In the genomic region with DNA sequence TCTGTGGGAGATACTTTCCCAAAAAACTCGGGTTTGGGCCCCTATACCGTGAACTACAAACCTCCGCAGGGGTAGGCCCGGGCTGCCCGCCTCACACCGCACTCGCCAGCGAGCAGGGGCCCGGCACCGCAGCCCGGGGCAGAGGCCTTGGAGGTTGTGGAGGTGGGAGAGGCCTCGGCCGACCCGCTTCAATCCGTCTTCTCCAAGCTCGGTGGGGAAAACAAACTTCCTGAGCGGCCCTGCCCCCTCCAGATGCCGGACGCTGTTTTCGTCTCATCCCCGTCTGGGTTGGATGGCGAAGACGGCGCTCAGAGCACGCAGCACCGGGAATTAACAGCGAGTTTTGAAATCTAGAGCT, we compare ENCODE assay signal across 8 cellular contexts. TPM values are rescaled to one million over a fixed set of nuclear protein-coding genes. Genes with fewer than 3 reads are reported as not detected.
DNase-seq lines count a peak whose midpoint lies in the region; ATAC-seq and TF ChIP-seq lines count a peak whose summit lies in the region.

No MANE protein-coding gene starts in this region.

- POLR2A ChIA-PET in HEK293 (lab: Yijun Ruan, JAX): interaction anchor here (0.5 to 1.2 kb wide), 7 partner anchors 12 to 170 kb away, joined by 3 to 8 read pairs (median 4); partner anchors contain the start of genes CASP6, PLA2G12A and SEC24B

- H3K9me2 ChIP-seq in MM.1S (replicated peaks; ENCODE audit: insufficient read depth, low read length): no peaks in the 10 kb centered on the region

- H3K79me2 ChIP-seq in MM.1S (ENCODE audit: low read length): peaks cover 27% of the 10 kb centered on the region

- 12 to 26% (median 16%) methylated on average over 25 to 27 of the region's 27 CpGs for WGBS in heart left ventricle, 4 donors

- H3F3A ChIP-seq in MM.1S (ENCODE audit: insufficient read depth, low read length): peaks cover 14% of the 10 kb centered on the region

- intact Hi-C loops in heart left ventricle (cut with DNase I): loop anchor here in 2 of 10 donors (10.0 kb wide), 2 partner anchors 125 to 255 kb away; partner anchors contain the start of genes GAR1 (in 1 of the 2) and SEC24B (in 1 of the 2)

- DNase-seq in MM.1S (no peak), heart left ventricle (peak in 4 of 5 donors; percentile 23 to 36 (median 30)), retinal pigment epithelial cell (ENCODE audit: low read depth) (no peak), GF-D8 (lab: John Stamatoyannopoulos, UW) (no peak), cerebellar nuclear complex (lab: John Stamatoyannopoulos, UW) (no peak)
- DNase-seq in activated T-helper 9 cell treated with anti-CD3 and anti-CD28 coated beads, Interleukin-2, amount 50 U/mL, for 16 hours (ENCODE audit: low read depth): peak; percentile 27

- no peak for TF ChIP-seq CTCF in HEK293 (tag by site-specific recombination; IDR thresholded peaks at IDR 0.05)
- no peak for TF ChIP-seq CTCF in MM.1S (IDR thresholded peaks at IDR 0.05; ENCODE audit: low read length)
- no peak for TF ChIP-seq CTCF in heart left ventricle (IDR thresholded peaks at IDR 0.05)
- TF ChIP-seq CTCF in retinal pigment epithelial cell (conservative IDR thresholded peaks at IDR 0.05; ENCODE audit: low read depth, low read length): no peak

- H3K9ac ChIP-seq in MM.1S (ENCODE audit: low read length): peak overlapping the region; percentile 80; the same call in 1 of the 2 replicates

- CTCF ChIA-PET in HEK293 (lab: Yijun Ruan, JAX): interaction anchor here (0.6 to 1.1 kb wide), 3 partner anchors 115 to 739 kb away, joined by 3 to 5 read pairs (median 3); no protein-coding TSS in a partner anchor

- ATAC-seq in GM18502 (IDR thresholded peaks at IDR 0.05; ENCODE audit: poor library complexity, unreplicated experiment) (peak; percentile 31), heart left ventricle (peak; percentile 24 to 53 (median 36))

- H2AFZ ChIP-seq in MM.1S (ENCODE audit: low read length): peak overlapping the region; percentile 95

- peaks cover 6% of the 10 kb centered on the region; the same call in 1 of the 2 replicates for H3K4me1 ChIP-seq in HEK293 (ENCODE audit: control insufficient read depth, insufficient read depth, low read length)
- peaks cover 4% of the 10 kb centered on the region; the same call in 1 of the 2 replicates for H3K4me1 ChIP-seq in MM.1S (ENCODE audit: low read length)
- peaks cover 0 to 31% (median 7%) of the 10 kb centered on the region in 12 donors for H3K4me1 ChIP-seq in heart left ventricle

- H3K27me3 ChIP-seq in MM.1S (replicated peaks; ENCODE audit: insufficient read depth, low read length): no peaks in the 10 kb centered on the region
- peaks cover 0 to 7% (median 0%) of the 10 kb centered on the region in 9 donors for H3K27me3 ChIP-seq in heart left ventricle

- H3K9me3 ChIP-seq in HEK293 (ENCODE audit: control insufficient read depth, insufficient read depth, low read depth, low read length) (no peaks in the 10 kb centered on the region), MM.1S (replicated peaks; ENCODE audit: insufficient read depth, low read length) (no peaks in the 10 kb centered on the region), heart left ventricle (no peaks in the 10 kb centered on the region)

- H3K4me3 ChIP-seq in HEK293 (ENCODE audit: low read depth, low read length): peak overlapping the region; percentile 65
- peak overlapping the region; percentile 86 for H3K4me3 ChIP-seq in MM.1S (ENCODE audit: low read length)
- peak overlapping the region; percentile 50 to 95 (median 78) for H3K4me3 ChIP-seq in heart left ventricle
- H3K4me3 ChIP-seq in retinal pigment epithelial cell (ENCODE audit: low read length): peak overlapping the region; percentile 78

- peak overlapping the region; percentile 82 for H3K27ac ChIP-seq in HEK293 (ENCODE audit: extremely low read depth, low read depth, low read length)
- H3K27ac ChIP-seq in MM.1S (ENCODE audit: low read length): peak overlapping the region; percentile 80; the same call in 1 of the 2 replicates
- H3K27ac ChIP-seq in heart left ventricle: peak overlapping the region in 11 of 12 donors; percentile 74 to 95 (median 83)

- no peak for TF ChIP-seq POLR2A in heart left ventricle (IDR thresholded peaks at IDR 0.05)

- no peaks in the 10 kb centered on the region for H3K36me3 ChIP-seq in HEK293 (ENCODE audit: control insufficient read depth in 2 of 2, insufficient read depth in 1 of 2, low read length in 2 of 2)
- no peaks in the 10 kb centered on the region for H3K36me3 ChIP-seq in MM.1S (replicated peaks; ENCODE audit: insufficient read depth, low read length)
- no peaks in the 10 kb centered on the region for H3K36me3 ChIP-seq in heart left ventricle

- peak overlapping the region; percentile 65 for H3K4me2 ChIP-seq in MM.1S (ENCODE audit: low read depth, low read length)

- no peaks in the 10 kb centered on the region; the same call in 1 of the 2 replicates for H4K20me1 ChIP-seq in MM.1S (ENCODE audit: insufficient read depth, low read length)

TF ChIP-seq in HEK293, 187 proteins besides CTCF, POLR2A, EP300 and RAD21:
- TF ChIP-seq ZNF600 (tag by site-specific recombination; IDR thresholded peaks at IDR 0.05) (peak; percentile 27; the same call in 1 of the 2 replicates), ZNF777 (tag by site-specific recombination; IDR thresholded peaks at IDR 0.05; ENCODE audit: borderline replicate concordance) (peak; percentile 77; the same call in 1 of the 2 replicates), ZBTB20 (tag by site-specific recombination; IDR thresholded peaks at IDR 0.05) (peak; percentile 62; the same call in 1 of the 2 replicates), WT1 (tag by site-specific recombination; IDR thresholded peaks at IDR 0.05) (0 out of 2 replicates have a peak, but pooled peaks have one; percentile 7), PRDM10 (tag by site-specific recombination; IDR thresholded peaks at IDR 0.05) (peak; percentile 84), PATZ1 (tag by site-specific recombination; IDR thresholded peaks at IDR 0.05) (no peak), ZNF362 (tag by site-specific recombination; IDR thresholded peaks at IDR 0.05) (no peak), ZNF2 (tag by site-specific recombination; IDR thresholded peaks at IDR 0.05) (peak; percentile 40; the same call in 1 of the 2 replicates)

RNA-seq across cellular contexts. Expression of gene MCUB, which starts 0.4 kb away (rescaled TPM):
- 10 to 100 TPM in 1 of 9 donors, 1 to 10 TPM in 8; 2.6 to 15.1 (median 4.7) TPM for total RNA-seq in heart left ventricle
- 1 to 10 TPM; 1.6 to 4.3 TPM for polyA plus RNA-seq in heart left ventricle

Comparison
In these comparisons a context has a peak if more than half of its experiments do, and no peak if none do; other contexts are left out.
1. DNase-seq: peak in activated T-helper 9 cell treated with anti-CD3 and anti-CD28 coated beads, Interleukin-2, amount 50 U/mL, for 16 hours (single experiment) and heart left ventricle (4 of 5); none in MM.1S (single experiment), retinal pigment epithelial cell (single experiment), GF-D8 (single experiment) and cerebellar nuclear complex (0 of 2).
2. Peak in every context shown above with its lines, with median percentiles within 50 percentile points of each other: H3K27ac ChIP-seq and H3K4me3 ChIP-seq.